1 cellular context compared by ENCODE assay signal in the genomic region with DNA sequence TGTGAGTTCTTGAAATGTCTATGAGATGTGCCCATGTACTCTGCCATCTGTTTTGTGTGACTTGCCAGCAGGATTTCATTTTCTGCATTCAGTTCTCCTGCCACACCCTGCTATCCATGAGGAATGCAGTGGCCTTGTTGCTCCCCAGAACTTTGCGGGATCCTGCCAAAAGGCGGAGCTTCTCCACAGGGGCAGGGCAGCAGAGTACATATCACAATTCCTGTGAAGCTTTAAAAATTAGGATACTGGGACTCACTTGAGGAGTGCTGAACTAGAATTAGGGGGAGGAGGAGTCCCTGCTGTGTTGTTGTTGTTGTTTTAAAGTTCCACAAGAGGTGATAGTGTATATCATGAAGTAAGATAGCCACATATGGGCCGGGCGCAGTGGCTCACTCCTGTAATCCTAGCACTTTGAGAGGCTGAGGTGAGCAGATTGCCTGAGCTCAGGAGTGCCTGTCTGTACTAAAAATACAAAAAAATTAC.
TF ChIP-seq lines count a peak whose summit lies in the region.

No MANE protein-coding gene starts in this region.

TF ChIP-seq in GM23338, 12 proteins besides CTCF, POLR2A, EP300 and RAD21 (continued from another document):
- TF ChIP-seq, protein P1, sequence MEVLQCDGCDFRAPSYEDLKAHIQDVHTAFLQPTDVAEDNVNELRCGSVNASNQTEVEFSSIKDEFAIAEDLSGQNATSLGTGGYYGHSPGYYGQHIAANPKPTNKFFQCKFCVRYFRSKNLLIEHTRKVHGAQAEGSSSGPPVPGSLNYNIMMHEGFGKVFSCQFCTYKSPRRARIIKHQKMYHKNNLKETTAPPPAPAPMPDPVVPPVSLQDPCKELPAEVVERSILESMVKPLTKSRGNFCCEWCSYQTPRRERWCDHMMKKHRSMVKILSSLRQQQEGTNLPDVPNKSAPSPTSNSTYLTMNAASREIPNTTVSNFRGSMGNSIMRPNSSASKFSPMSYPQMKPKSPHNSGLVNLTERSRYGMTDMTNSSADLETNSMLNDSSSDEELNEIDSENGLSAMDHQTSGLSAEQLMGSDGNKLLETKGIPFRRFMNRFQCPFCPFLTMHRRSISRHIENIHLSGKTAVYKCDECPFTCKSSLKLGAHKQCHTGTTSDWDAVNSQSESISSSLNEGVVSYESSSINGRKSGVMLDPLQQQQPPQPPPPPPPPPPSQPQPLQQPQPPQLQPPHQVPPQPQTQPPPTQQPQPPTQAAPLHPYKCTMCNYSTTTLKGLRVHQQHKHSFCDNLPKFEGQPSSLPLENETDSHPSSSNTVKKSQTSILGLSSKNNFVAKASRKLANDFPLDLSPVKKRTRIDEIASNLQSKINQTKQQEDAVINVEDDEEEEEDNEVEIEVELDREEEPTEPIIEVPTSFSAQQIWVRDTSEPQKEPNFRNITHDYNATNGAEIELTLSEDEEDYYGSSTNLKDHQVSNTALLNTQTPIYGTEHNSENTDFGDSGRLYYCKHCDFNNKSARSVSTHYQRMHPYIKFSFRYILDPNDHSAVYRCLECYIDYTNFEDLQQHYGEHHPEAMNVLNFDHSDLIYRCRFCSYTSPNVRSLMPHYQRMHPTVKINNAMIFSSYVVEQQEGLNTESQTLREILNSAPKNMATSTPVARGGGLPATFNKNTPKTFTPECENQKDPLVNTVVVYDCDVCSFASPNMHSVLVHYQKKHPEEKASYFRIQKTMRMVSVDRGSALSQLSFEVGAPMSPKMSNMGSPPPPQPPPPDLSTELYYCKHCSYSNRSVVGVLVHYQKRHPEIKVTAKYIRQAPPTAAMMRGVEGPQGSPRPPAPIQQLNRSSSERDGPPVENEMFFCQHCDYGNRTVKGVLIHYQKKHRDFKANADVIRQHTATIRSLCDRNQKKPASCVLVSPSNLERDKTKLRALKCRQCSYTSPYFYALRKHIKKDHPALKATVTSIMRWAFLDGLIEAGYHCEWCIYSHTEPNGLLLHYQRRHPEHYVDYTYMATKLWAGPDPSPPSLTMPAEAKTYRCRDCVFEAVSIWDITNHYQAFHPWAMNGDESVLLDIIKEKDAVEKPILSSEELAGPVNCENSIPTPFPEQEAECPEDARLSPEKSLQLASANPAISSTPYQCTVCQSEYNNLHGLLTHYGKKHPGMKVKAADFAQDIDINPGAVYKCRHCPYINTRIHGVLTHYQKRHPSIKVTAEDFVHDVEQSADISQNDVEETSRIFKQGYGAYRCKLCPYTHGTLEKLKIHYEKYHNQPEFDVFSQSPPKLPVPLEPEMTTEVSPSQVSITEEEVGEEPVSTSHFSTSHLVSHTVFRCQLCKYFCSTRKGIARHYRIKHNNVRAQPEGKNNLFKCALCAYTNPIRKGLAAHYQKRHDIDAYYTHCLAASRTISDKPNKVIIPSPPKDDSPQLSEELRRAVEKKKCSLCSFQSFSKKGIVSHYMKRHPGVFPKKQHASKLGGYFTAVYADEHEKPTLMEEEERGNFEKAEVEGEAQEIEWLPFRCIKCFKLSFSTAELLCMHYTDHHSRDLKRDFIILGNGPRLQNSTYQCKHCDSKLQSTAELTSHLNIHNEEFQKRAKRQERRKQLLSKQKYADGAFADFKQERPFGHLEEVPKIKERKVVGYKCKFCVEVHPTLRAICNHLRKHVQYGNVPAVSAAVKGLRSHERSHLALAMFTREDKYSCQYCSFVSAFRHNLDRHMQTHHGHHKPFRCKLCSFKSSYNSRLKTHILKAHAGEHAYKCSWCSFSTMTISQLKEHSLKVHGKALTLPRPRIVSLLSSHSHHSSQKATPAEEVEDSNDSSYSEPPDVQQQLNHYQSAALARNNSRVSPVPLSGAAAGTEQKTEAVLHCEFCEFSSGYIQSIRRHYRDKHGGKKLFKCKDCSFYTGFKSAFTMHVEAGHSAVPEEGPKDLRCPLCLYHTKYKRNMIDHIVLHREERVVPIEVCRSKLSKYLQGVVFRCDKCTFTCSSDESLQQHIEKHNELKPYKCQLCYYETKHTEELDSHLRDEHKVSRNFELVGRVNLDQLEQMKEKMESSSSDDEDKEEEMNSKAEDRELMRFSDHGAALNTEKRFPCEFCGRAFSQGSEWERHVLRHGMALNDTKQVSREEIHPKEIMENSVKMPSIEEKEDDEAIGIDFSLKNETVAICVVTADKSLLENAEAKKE (CRISPR knock-in tag; IDR thresholded peaks at IDR 0.05) = no peak
- no peak for TF ChIP-seq NANOG (IDR thresholded peaks at IDR 0.05; ENCODE audit: borderline replicate concordance)
